ENCODE assay signal across 1 cellular context in the genomic region with DNA sequence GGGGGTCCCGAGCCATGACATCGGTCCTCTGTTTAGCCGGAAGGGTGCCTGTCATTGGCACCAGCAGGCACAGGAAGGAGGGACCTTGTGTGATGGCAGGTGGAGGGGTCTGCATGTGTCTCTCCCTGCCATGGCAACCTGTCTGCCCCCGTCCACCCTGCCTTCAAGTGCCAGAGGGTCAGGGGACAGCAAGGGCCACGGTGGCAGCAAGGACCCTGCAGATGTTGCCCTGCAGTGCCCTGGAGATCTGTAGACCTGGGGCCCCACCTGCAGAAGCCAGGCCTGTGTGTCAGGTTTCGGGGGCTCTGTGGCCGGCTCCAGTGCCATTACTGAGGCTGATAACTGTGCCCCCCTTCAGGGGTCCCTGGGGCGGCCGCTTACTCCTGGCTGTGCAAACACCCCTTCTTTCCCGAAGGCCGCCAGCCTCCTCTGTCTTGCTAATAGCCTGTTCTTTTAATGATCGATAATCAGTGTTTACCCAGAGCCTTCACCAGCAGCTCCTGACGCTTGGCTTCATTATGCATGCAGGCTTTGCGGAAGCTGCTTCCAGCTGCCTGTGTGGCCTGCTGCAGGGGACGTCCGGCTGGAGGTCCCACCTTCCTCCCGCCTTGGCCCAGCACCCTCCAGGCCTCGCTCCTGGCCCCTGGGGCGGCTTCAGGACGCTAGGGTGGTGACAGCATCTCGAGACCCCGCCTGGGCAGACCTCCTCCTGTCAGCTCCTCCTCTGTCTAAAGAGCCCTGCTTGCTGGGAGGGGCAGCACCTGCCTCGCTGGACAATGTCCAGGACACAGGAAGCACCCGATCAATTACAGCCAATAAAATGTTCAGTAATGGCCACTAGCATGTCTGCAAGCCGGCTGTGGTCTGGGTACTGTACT.
TF ChIP-seq lines count a peak whose summit lies in the region.

No MANE protein-coding gene starts in this region.

TF ChIP-seq in WTC11, 78 proteins besides CTCF, POLR2A, EP300 and RAD21 (continued from another document):
- TF ChIP-seq, protein P1, sequence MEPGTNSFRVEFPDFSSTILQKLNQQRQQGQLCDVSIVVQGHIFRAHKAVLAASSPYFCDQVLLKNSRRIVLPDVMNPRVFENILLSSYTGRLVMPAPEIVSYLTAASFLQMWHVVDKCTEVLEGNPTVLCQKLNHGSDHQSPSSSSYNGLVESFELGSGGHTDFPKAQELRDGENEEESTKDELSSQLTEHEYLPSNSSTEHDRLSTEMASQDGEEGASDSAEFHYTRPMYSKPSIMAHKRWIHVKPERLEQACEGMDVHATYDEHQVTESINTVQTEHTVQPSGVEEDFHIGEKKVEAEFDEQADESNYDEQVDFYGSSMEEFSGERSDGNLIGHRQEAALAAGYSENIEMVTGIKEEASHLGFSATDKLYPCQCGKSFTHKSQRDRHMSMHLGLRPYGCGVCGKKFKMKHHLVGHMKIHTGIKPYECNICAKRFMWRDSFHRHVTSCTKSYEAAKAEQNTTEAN (CRISPR knock-in tag; IDR thresholded peaks at IDR 0.05), result peak; percentile 63; the same call in 1 of the 2 replicates
- TF ChIP-seq FOXK1 (CRISPR knock-in tag; IDR thresholded peaks at IDR 0.05) (0 out of 2 replicates have a peak, but pooled peaks have one; percentile 66), ZNF423 (CRISPR knock-in tag; IDR thresholded peaks at IDR 0.05) (peak; percentile 98), SP1 (CRISPR knock-in tag; conservative IDR thresholded peaks at IDR 0.05) (peak; percentile 67), CBFB (CRISPR knock-in tag; IDR thresholded peaks at IDR 0.05; ENCODE audit: low read depth) (no peak), RELA (CRISPR knock-in tag; IDR thresholded peaks at IDR 0.05; ENCODE audit: borderline replicate concordance) (no peak), ATF3 (CRISPR knock-in tag; conservative IDR thresholded peaks at IDR 0.05) (no peak)
